In genomic region chr11:129006161-129006560, GRCh38 we compare ENCODE assay signal across 24 cellular contexts.
A peak's percentile ranks its signal among the peaks of the same experiment; 100 is the strongest.
DNase-seq lines count a peak whose midpoint lies in the region; FAIRE-seq and TF ChIP-seq lines count a peak whose summit lies in the region.
"Had no signal": no experiment of that assay in that cellular context is flagged by ENCODE, and none has a peak within 500 bp of the region (broad histone marks: within the 10 kb centered on the region; RNA-seq: fewer than 3 reads in every experiment).

No MANE protein-coding gene starts in this region.

- H3K4me2 ChIP-seq in mammary epithelial cell (ENCODE audit: insufficient read depth, low read depth, low read length) (peak overlapping the region; percentile 4), keratinocyte (ENCODE audit: control insufficient read depth, extremely low read depth, insufficient read depth, low read depth, low read length) (peak overlapping the region; percentile 37)
- H3K4me2 ChIP-seq: A549; BLaER1 treated with 17β-estradiol and CSF1 and Interleukin-3, amounts not matched to agents 10 nM and 100 nM had no signal

- H3K4me1 ChIP-seq in breast epithelium (no peaks in the 10 kb centered on the region), mammary epithelial cell (ENCODE audit: insufficient read depth, low read length) (peaks cover 8% of the 10 kb centered on the region), keratinocyte (ENCODE audit: control insufficient read depth, extremely low read depth, insufficient read depth, low read length) (peaks cover 8% of the 10 kb centered on the region), testis (no peaks in the 10 kb centered on the region)
- H3K4me1 ChIP-seq: A549; BLaER1 treated with 17β-estradiol and CSF1 and Interleukin-3, amounts not matched to agents 10 nM and 100 nM; Caco-2 had no signal

- CTCF ChIA-PET in MCF 10A (lab: Yijun Ruan, JAX) (no interaction called here), mammary epithelial cell (lab: Charles Lee; ENCODE audit: low non-redundant PET) (no interaction called here)

- no peaks in the 10 kb centered on the region for H3K4me1 Mint-ChIP-seq in MCF 10A (ENCODE audit: insufficient read depth, unreplicated experiment)
- H3K4me1 Mint-ChIP-seq: B cell had no signal

- H3K9me1 ChIP-seq in keratinocyte (ENCODE audit: control insufficient read depth, extremely low read depth, insufficient read depth, low read length) = no peaks in the 10 kb centered on the region

- dilution Hi-C loops in mammary epithelial cell (cut with HindIII; ENCODE audit: low sequenced_read_pairs) = loop anchor here (5.0 kb wide), 1 partner anchor 59 kb away; no protein-coding TSS in a partner anchor
- dilution Hi-C loops in keratinocyte (cut with MboI; ENCODE audit: extremely low pct_ligation_motif_present, low sequenced_read_pairs) = no loop called here

- no peaks in the 10 kb centered on the region for H3K27me3 Mint-ChIP-seq in MCF 10A (ENCODE audit: insufficient read depth, unreplicated experiment)
- H3K27me3 Mint-ChIP-seq: CD4-positive, alpha-beta T cell had no signal

- TF ChIP-seq POLR2A in breast epithelium (IDR thresholded peaks at IDR 0.05) (no peak), testis (IDR thresholded peaks at IDR 0.05) (no peak)

- H3K79me2 ChIP-seq in mammary epithelial cell (ENCODE audit: insufficient read depth, low read length) (no peaks in the 10 kb centered on the region), keratinocyte (ENCODE audit: control insufficient read depth, insufficient read depth, low read length) (no peaks in the 10 kb centered on the region)

- H3K36me3 ChIP-seq in breast epithelium (no peaks in the 10 kb centered on the region), mammary epithelial cell (ENCODE audit: insufficient read depth, low read length) (no peaks in the 10 kb centered on the region), keratinocyte (ENCODE audit: control insufficient read depth in 2 of 2, extremely low read depth in 1 of 2, insufficient read depth in 2 of 2, low read length in 2 of 2) (peaks cover 0 to 8% of the 10 kb centered on the region in 2 experiments), testis (ENCODE audit: low read depth, missing control alignments) (no peaks in the 10 kb centered on the region)

- no peak overlapping the region for H3K4me3 Mint-ChIP-seq in MCF 10A (ENCODE audit: unreplicated experiment)
- H3K4me3 Mint-ChIP-seq: B cell; CD4-positive, alpha-beta T cell; CD8-positive, alpha-beta T cell had no signal

- H3K9me3 ChIP-seq in breast epithelium (peaks cover 0 to 11% of the 10 kb centered on the region in 2 donors), mammary epithelial cell (replicated peaks; ENCODE audit: insufficient read depth, low read length) (no peaks in the 10 kb centered on the region), keratinocyte (ENCODE audit: control insufficient read depth, low read depth, low read length) (no peaks in the 10 kb centered on the region), testis (no peaks in the 10 kb centered on the region)
- H3K9me3 ChIP-seq: A549, Caco-2 had no signal

- POLR2A ChIA-PET in MCF 10A (lab: Yijun Ruan, JAX) = interaction anchor here (0.8 to 2.6 kb wide), 2 partner anchors 17 to 57 kb away, joined by 3 to 9 read pairs; no protein-coding TSS in a partner anchor

- no peak overlapping the region for H3K4me3 ChIP-seq in breast epithelium
- no peak overlapping the region for H3K4me3 ChIP-seq in mammary epithelial cell (replicated peaks in 1 of 3; ENCODE audit: insufficient read depth in 1 of 3, low read depth in 2 of 3, low read length in 3 of 3)
- no peak overlapping the region for H3K4me3 ChIP-seq in epithelial cell of esophagus (ENCODE audit: low read length)
- H3K4me3 ChIP-seq in keratinocyte (ENCODE audit: control insufficient read depth in 2 of 3, extremely low read depth in 1 of 3, insufficient read depth in 2 of 3, low read depth in 1 of 3, low read length in 3 of 3) = no peak overlapping the region
- H3K4me3 ChIP-seq in testis = no peak overlapping the region
- H3K4me3 ChIP-seq: A549; BLaER1 treated with 17β-estradiol and CSF1 and Interleukin-3, amounts not matched to agents 10 nM and 100 nM had no signal

- peaks cover 24% of the 10 kb centered on the region for H3K9me3 Mint-ChIP-seq in MCF 10A (ENCODE audit: unreplicated experiment)

- FAIRE-seq in keratinocyte (lab: Jason Lieb, UNC) = peak; percentile 51
- FAIRE-seq: A549, D721Med, G401.6, GM12891, GM19239 had no signal

- H4K20me1 ChIP-seq in mammary epithelial cell (ENCODE audit: insufficient read depth, low read length) (no peaks in the 10 kb centered on the region), keratinocyte (ENCODE audit: control insufficient read depth, extremely low read depth, insufficient read depth, low read length) (no peaks in the 10 kb centered on the region)
- H4K20me1 ChIP-seq: BLaER1 treated with 17β-estradiol and CSF1 and Interleukin-3, amounts not matched to agents 10 nM and 100 nM had no signal

- peak overlapping the region; percentile 70 for H3K27ac Mint-ChIP-seq in MCF 10A (ENCODE audit: low read depth, unreplicated experiment)
- H3K27ac Mint-ChIP-seq: B cell; CD4-positive, alpha-beta T cell; CD8-positive, alpha-beta T cell had no signal

- H3K27me3 ChIP-seq in breast epithelium (no peaks in the 10 kb centered on the region), mammary epithelial cell (ENCODE audit: insufficient read depth, low read length) (no peaks in the 10 kb centered on the region), keratinocyte (ENCODE audit: control insufficient read depth, extremely low read depth, insufficient read depth, low read length) (no peaks in the 10 kb centered on the region), testis (no peaks in the 10 kb centered on the region)
- H3K27me3 ChIP-seq: BLaER1 treated with 17β-estradiol and CSF1 and Interleukin-3, amounts not matched to agents 10 nM and 100 nM had no signal

- DNase-seq in MCF 10A (ENCODE audit: unreplicated experiment) (no peak), breast epithelium (ENCODE audit: low spot score in 2 of 2) (no peak), mammary epithelial cell (no peak), epithelial cell of esophagus (ENCODE audit: low read depth) (peak; percentile 62), keratinocyte (ENCODE audit: low read depth, low spot score) (no peak), testis (no peak), foreskin melanocyte (no peak), activated gamma-delta T cell treated with Interleukin-2 at 50 U/mL for 16 hours (no peak)
- DNase-seq: AML-193; Caco-2; Calu3; CD4-positive, alpha-beta T cell; CD8-positive, alpha-beta T cell; DMS79 treated with DMSO at 0.1 percent for 48 hours; GF-D8 had no signal

- no peak for TF ChIP-seq CTCF in MCF 10A (IDR thresholded peaks at IDR 0.05; ENCODE audit: unreplicated experiment)
- no peak for TF ChIP-seq CTCF in breast epithelium (IDR thresholded peaks at IDR 0.05)
- no peak for TF ChIP-seq CTCF in mammary epithelial cell (conservative IDR thresholded peaks at IDR 0.05 in 1 of 2, IDR thresholded peaks at IDR 0.05 in 1 of 2; ENCODE audit: extremely low read depth in 1 of 2, insufficient read depth in 1 of 2, low read depth in 1 of 2, low read length in 2 of 2)
- TF ChIP-seq CTCF in epithelial cell of esophagus (IDR thresholded peaks at IDR 0.05; ENCODE audit: insufficient read depth, low read depth, low read length, missing control alignments) = no peak
- TF ChIP-seq CTCF in keratinocyte (optimal IDR thresholded peaks at IDR 0.05 in 1 of 3, IDR thresholded peaks at IDR 0.05 in 1 of 3, conservative IDR thresholded peaks at IDR 0.05 in 1 of 3; ENCODE audit: extremely low read depth in 1 of 3, insufficient read depth in 2 of 3, low read length in 3 of 3) = no peak
- no peak for TF ChIP-seq CTCF in testis (IDR thresholded peaks at IDR 0.05)

- H3K36me3 Mint-ChIP-seq in MCF 10A (ENCODE audit: insufficient read depth, unreplicated experiment) = peaks cover under 1% of the 10 kb centered on the region

- H2AFZ ChIP-seq in mammary epithelial cell (ENCODE audit: low read depth, low read length) (no peak overlapping the region), keratinocyte (ENCODE audit: control insufficient read depth, low read length) (no peak overlapping the region)

- H3K27ac ChIP-seq in breast epithelium = no peak overlapping the region
- H3K27ac ChIP-seq in mammary epithelial cell (ENCODE audit: insufficient read depth, low read depth, low read length) = no peak overlapping the region
- no peak overlapping the region for H3K27ac ChIP-seq in keratinocyte (ENCODE audit: control insufficient read depth, insufficient read depth, low read length)
- no peak overlapping the region for H3K27ac ChIP-seq in testis
- H3K27ac ChIP-seq: 22Rv1; A549; BLaER1 treated with 17β-estradiol and CSF1 and Interleukin-3, amounts not matched to agents 10 nM and 100 nM; C4-2B had no signal

- BruUV-seq in MCF 10A (replicated peaks; lab: Mats Ljungman, UMichigan) = no TSS peak
- no TSS peak for BruUV-seq in mammary epithelial cell (replicated peaks; lab: Mats Ljungman, UMichigan)

- WGBS in mammary epithelial cell (ENCODE audit: low coverage, missing lambda C conversion rate) = 79% methylated on average over 4 of the region's 4 CpGs
- 92 to 95% methylated on average over 4 of the region's 4 CpGs for WGBS in testis, 2 donors

- in situ Hi-C loops in mammary epithelial cell (cut with MboI; ENCODE audit: low sequenced_read_pairs in 2 of 2) = no loop called here

- H3K9ac ChIP-seq in mammary epithelial cell (ENCODE audit: insufficient read depth, low read length) (no peak overlapping the region), keratinocyte (ENCODE audit: control insufficient read depth, extremely low read depth, insufficient read depth, low read length) (no peak overlapping the region)
- H3K9ac ChIP-seq: BLaER1 treated with 17β-estradiol and CSF1 and Interleukin-3, amounts not matched to agents 10 nM and 100 nM had no signal

- intact Hi-C loops in MCF 10A (cut with micrococcal nuclease) = no loop called here
- intact Hi-C loops in breast epithelium (cut with DNase I; ENCODE audit: low total_unique reads) = no loop called here
- intact Hi-C loops in mammary epithelial cell (cut with micrococcal nuclease) = no loop called here
- intact Hi-C loops in testis (cut with DNase I; ENCODE audit: low total_unique reads) = no loop called here
